In the genomic region with DNA sequence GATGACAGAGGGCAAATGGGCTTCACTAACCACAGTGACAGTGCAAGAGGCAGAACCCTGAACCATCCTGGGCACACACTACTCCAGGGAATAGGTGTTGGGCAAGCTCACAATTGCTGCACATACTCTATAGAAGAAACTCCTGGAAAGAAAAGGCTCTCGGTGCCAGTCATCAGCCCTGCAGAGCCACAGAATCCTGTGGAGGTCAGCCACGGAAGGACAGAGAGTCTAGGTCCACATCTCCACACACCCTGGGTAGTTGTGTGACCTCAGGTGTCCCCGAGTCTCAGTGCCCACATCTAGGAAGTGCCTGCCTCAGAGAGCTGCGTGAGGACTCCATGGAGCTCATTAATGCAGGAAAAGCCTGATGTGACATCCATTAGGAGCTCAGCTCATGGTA, we compare ENCODE assay signal across 17 cellular contexts. TPM values are rescaled to one million over a fixed set of nuclear protein-coding genes. Genes with fewer than 3 reads are reported as not detected.
DNase-seq lines count a peak whose midpoint lies in the region; ATAC-seq and TF ChIP-seq lines count a peak whose summit lies in the region.
"Had no signal": no experiment of that assay in that cellular context is flagged by ENCODE, and none has a peak within 500 bp of the region (broad histone marks: within the 10 kb centered on the region; RNA-seq: fewer than 3 reads in every experiment).

No MANE protein-coding gene starts in this region.

- peaks cover 36% of the 10 kb centered on the region for H3K4me1 Mint-ChIP-seq in endodermal cell
- no peaks in the 10 kb centered on the region for H3K4me1 Mint-ChIP-seq in natural killer cell treated with Interleukin-12 subunit alpha and Interleukin-12 subunit beta and Interleukin-15 and Interleukin-18, amount 100 ng/mL, for 72 hours (ENCODE audit: low read depth in 2 of 2)
- H3K4me1 Mint-ChIP-seq: CD14-positive monocyte had no signal

- H3K4me3 ChIP-seq in right atrium auricular region, result no peak overlapping the region
- no peak overlapping the region for H3K4me3 ChIP-seq in endodermal cell (ENCODE audit: low read length)
- H3K4me3 ChIP-seq in psoas muscle, result no peak overlapping the region
- H3K4me3 ChIP-seq in MG63, result no peak overlapping the region
- H3K4me3 ChIP-seq: A549 had no signal

- H3K36me3 Mint-ChIP-seq in endodermal cell (ENCODE audit: low read depth), result no peaks in the 10 kb centered on the region
- no peaks in the 10 kb centered on the region for H3K36me3 Mint-ChIP-seq in natural killer cell treated with Interleukin-12 subunit alpha and Interleukin-12 subunit beta and Interleukin-15 and Interleukin-18, amount 100 ng/mL, for 72 hours
- H3K36me3 Mint-ChIP-seq: CD14-positive monocyte; CD8-positive, alpha-beta T cell had no signal

- H3K9me3 Mint-ChIP-seq in endodermal cell, result no peaks in the 10 kb centered on the region
- no peaks in the 10 kb centered on the region for H3K9me3 Mint-ChIP-seq in natural killer cell treated with Interleukin-12 subunit alpha and Interleukin-12 subunit beta and Interleukin-15 and Interleukin-18, amount 100 ng/mL, for 72 hours
- H3K9me3 Mint-ChIP-seq: CD8-positive, alpha-beta T cell; H9 had no signal

- H3K4me1 ChIP-seq in right atrium auricular region (peaks cover 0 to 46% of the 10 kb centered on the region in 2 donors), endodermal cell (ENCODE audit: control insufficient read depth, insufficient read depth, low read length) (peaks cover 10% of the 10 kb centered on the region), psoas muscle (peaks cover 81% of the 10 kb centered on the region)

- no peak overlapping the region for H3K27ac Mint-ChIP-seq in endodermal cell
- H3K27ac Mint-ChIP-seq in natural killer cell treated with Interleukin-12 subunit alpha and Interleukin-12 subunit beta and Interleukin-15 and Interleukin-18, amount 100 ng/mL, for 72 hours, result no peak overlapping the region
- H3K27ac Mint-ChIP-seq: CD8-positive, alpha-beta T cell; H9 had no signal

- DNase-seq in right atrium auricular region (ENCODE audit: low spot score), result peak; percentile 56
- DNase-seq in left ventricle myocardium superior, result no peak
- peak; percentile 30 for DNase-seq in endodermal cell
- DNase-seq in psoas muscle, result no peak
- DNase-seq in MG63, result no peak
- DNase-seq in natural killer cell treated with Interleukin-12 subunit alpha and Interleukin-12 subunit beta and Interleukin-15 and Interleukin-18, amount 100 ng/mL, for 72 hours (ENCODE audit: low spot score), result no peak
- DNase-seq in NCI-H1092 treated with DMSO at 0.1 percent for 48 hours (lab: John Stamatoyannopoulos, UW), result no peak
- DNase-seq: COR-L47, DMS153, DMS79 treated with DMSO at 0.1 percent for 48 hours, EL, GOT3 had no signal

- intact Hi-C loops in left ventricle myocardium superior (cut with micrococcal nuclease) (no loop called here), psoas muscle (cut with DNase I) (no loop called here)

- H3K36me3 ChIP-seq in right atrium auricular region (no peaks in the 10 kb centered on the region), endodermal cell (ENCODE audit: control insufficient read depth, insufficient read depth, low read length) (no peaks in the 10 kb centered on the region), psoas muscle (ENCODE audit: insufficient read depth in 1 of 2, low read depth in 1 of 2) (no peaks in the 10 kb centered on the region), MG63 (no peaks in the 10 kb centered on the region)

- H3K4me3 Mint-ChIP-seq in endodermal cell, result no peak overlapping the region
- no peak overlapping the region for H3K4me3 Mint-ChIP-seq in natural killer cell treated with Interleukin-12 subunit alpha and Interleukin-12 subunit beta and Interleukin-15 and Interleukin-18, amount 100 ng/mL, for 72 hours
- H3K4me3 Mint-ChIP-seq: CD14-positive monocyte; CD8-positive, alpha-beta T cell; H9 had no signal

- TF ChIP-seq CTCF in right atrium auricular region (IDR thresholded peaks at IDR 0.05) (no peak), endodermal cell (conservative IDR thresholded peaks at IDR 0.05) (no peak), psoas muscle (IDR thresholded peaks at IDR 0.05) (no peak)

- H3K27me3 Mint-ChIP-seq in endodermal cell (ENCODE audit: insufficient read depth), result no peaks in the 10 kb centered on the region
- H3K27me3 Mint-ChIP-seq in natural killer cell treated with Interleukin-12 subunit alpha and Interleukin-12 subunit beta and Interleukin-15 and Interleukin-18, amount 100 ng/mL, for 72 hours, result no peaks in the 10 kb centered on the region

- no peaks in the 10 kb centered on the region for H3K27me3 ChIP-seq in right atrium auricular region
- H3K27me3 ChIP-seq in endodermal cell (ENCODE audit: control insufficient read depth, insufficient read depth, low read length, poor library complexity, severe bottlenecking), result no peaks in the 10 kb centered on the region
- no peaks in the 10 kb centered on the region for H3K27me3 ChIP-seq in psoas muscle (ENCODE audit: insufficient read depth in 3 of 3, low read length in 2 of 3)
- H3K27me3 ChIP-seq in MG63, result no peaks in the 10 kb centered on the region

- H3K27ac ChIP-seq in right atrium auricular region (no peak overlapping the region), endodermal cell (ENCODE audit: low read depth, low read length) (no peak overlapping the region), psoas muscle (peak overlapping the region; percentile 82)
- H3K27ac ChIP-seq: A549 had no signal

- no peaks in the 10 kb centered on the region for H3K9me3 ChIP-seq in right atrium auricular region
- H3K9me3 ChIP-seq in endodermal cell (ENCODE audit: control insufficient read depth, low read length), result no peaks in the 10 kb centered on the region
- no peaks in the 10 kb centered on the region for H3K9me3 ChIP-seq in psoas muscle
- H3K9me3 ChIP-seq in MG63, result no peaks in the 10 kb centered on the region
- H3K9me3 ChIP-seq: A549 had no signal

- no peak for ATAC-seq in left ventricle myocardium superior
- peak in 2 of 4 donors; percentile 16 to 24 for ATAC-seq in psoas muscle
- no peak for ATAC-seq in natural killer cell treated with Interleukin-12 subunit alpha and Interleukin-12 subunit beta and Interleukin-15 and Interleukin-18, amount 100 ng/mL, for 72 hours
- ATAC-seq: A549; CD8-positive, alpha-beta T cell; HepG2 had no signal

- WGBS in endodermal cell (ENCODE audit: insufficient coverage in 1 of 2, insufficient read length in 1 of 2), 2 experiments, result 91 to 100% methylated on average over 4 of the region's 4 CpGs
- 70 to 91% (median 72%) methylated on average over 4 of the region's 4 CpGs for WGBS in psoas muscle, 3 donors

- no peak overlapping the region for H3K9ac ChIP-seq in endodermal cell (ENCODE audit: extremely low read depth, low read length, poor library complexity, severe bottlenecking)

RNA-seq across cellular contexts. Expression of a gene that starts 16.0 kb away (rescaled TPM):
- total RNA-seq in right atrium auricular region, result 10 to 100 TPM; 42.8 to 55.8 TPM
- 27.4 TPM for total RNA-seq in left ventricle myocardium superior
- 10 to 100 TPM; 14.8 to 17.1 TPM for total RNA-seq in endodermal cell
- polyA plus RNA-seq in endodermal cell (2013, experiment 1 of 2), result 19.1 TPM
- 21.2 TPM for polyA plus RNA-seq in endodermal cell (2013, experiment 2 of 2)
- total RNA-seq in psoas muscle, result 100 to 1,000 TPM in 1 of 4 donors, 10 to 100 TPM in 3; 12.6 to 208 (median 19.0) TPM
- polyA plus RNA-seq in psoas muscle, result 10 to 100 TPM in 2 of 3 donors, 1 to 10 TPM in 1; 8.9 to 22.3 (median 11.2) TPM
- total RNA-seq in MG63 (2014; rRNA removed; shearing (Covaris generic); ENCODE audit: low replicate concordance), result 7.1 and 8.1 TPM in 2 replicates
- not detected for total RNA-seq in natural killer cell treated with Interleukin-12 subunit alpha and Interleukin-12 subunit beta and Interleukin-15 and Interleukin-18, amount 100 ng/mL, for 72 hours
- total RNA-seq: CD8-positive, alpha-beta T cell had no signal
- polyA plus RNA-seq: CD14-positive monocyte had no signal

Comparison
In these comparisons a context has a peak if more than half of its experiments do, and no peak if none do; other contexts are left out.
1. DNase-seq: peak in right atrium auricular region (single experiment) and endodermal cell (single experiment); none in left ventricle myocardium superior (single experiment), psoas muscle (0 of 2), MG63 (single experiment), natural killer cell treated with Interleukin-12 subunit alpha and Interleukin-12 subunit beta and Interleukin-15 and Interleukin-18, amount 100 ng/mL, for 72 hours (single experiment) and NCI-H1092 treated with DMSO at 0.1 percent for 48 hours (single experiment).